31 cellular contexts compared by ENCODE assay signal in the genomic region with DNA sequence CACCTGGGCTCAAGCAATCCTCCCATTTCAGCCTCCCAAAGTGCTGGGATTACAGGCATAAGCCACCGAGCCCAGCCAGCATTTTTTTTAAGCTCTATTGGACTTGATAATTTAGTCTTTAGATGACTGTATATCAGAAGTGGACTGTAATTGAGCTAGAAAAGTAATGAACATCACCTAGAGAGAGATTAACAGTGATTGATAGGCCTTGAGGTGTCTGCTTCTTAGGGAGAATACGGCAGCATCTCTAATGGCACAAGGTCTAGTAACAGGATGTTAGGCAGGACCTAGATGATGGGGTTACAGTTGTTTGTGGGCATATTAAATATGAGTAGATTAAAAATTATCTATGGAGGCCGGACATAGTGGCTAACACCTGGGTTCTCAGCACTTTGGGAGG. TPM values are rescaled to one million over a fixed set of nuclear protein-coding genes. Genes with fewer than 3 reads are reported as not detected.
A peak's percentile ranks its signal among the peaks of the same experiment; 100 is the strongest.
DNase-seq lines count a peak whose midpoint lies in the region; ATAC-seq, FAIRE-seq and TF ChIP-seq lines count a peak whose summit lies in the region.
"Had no signal": no experiment of that assay in that cellular context is flagged by ENCODE, and none has a peak within 500 bp of the region (broad histone marks: within the 10 kb centered on the region; RNA-seq: fewer than 3 reads in every experiment).

No MANE protein-coding gene starts in this region.

- H3K9me3 ChIP-seq in HepG2 (ENCODE audit: low read length) (no peaks in the 10 kb centered on the region), right lobe of liver (no peaks in the 10 kb centered on the region)
- H3K9me3 ChIP-seq: A549, BE2C, Caco-2 had no signal

- no peak overlapping the region for H3K9ac ChIP-seq in HepG2 (ENCODE audit: insufficient read depth, low read depth, low read length)
- H3K9ac ChIP-seq: BLaER1; BLaER1 treated with 17β-estradiol and CSF1 and Interleukin-3, amounts not matched to agents 10 nM and 100 nM had no signal

- H2AFZ ChIP-seq in HepG2 (ENCODE audit: low read length) = no peak overlapping the region

- H3K27me3 ChIP-seq in HepG2 (ENCODE audit: control insufficient read depth in 1 of 2, insufficient read depth in 2 of 2, low read length in 2 of 2) = no peaks in the 10 kb centered on the region
- H3K27me3 ChIP-seq in right lobe of liver = no peaks in the 10 kb centered on the region
- H3K27me3 ChIP-seq: BE2C; BLaER1; BLaER1 treated with 17β-estradiol and CSF1 and Interleukin-3, amounts not matched to agents 10 nM and 100 nM had no signal

- H3K36me3 ChIP-seq in HepG2 (replicated peaks in 1 of 2; ENCODE audit: control insufficient read depth in 1 of 2, insufficient read depth in 2 of 2, low read length in 2 of 2) (no peaks in the 10 kb centered on the region), right lobe of liver (no peaks in the 10 kb centered on the region)
- H3K36me3 ChIP-seq: BE2C; BLaER1; BLaER1 treated with 17β-estradiol and CSF1 and Interleukin-3, amounts not matched to agents 10 nM and 100 nM had no signal

- BruUV-seq in HepG2 (replicated peaks; lab: Mats Ljungman, UMichigan) = no TSS peak

- H3K4me1 ChIP-seq in HepG2 (ENCODE audit: insufficient read depth, low read length) (peaks cover 8% of the 10 kb centered on the region), right lobe of liver (no peaks in the 10 kb centered on the region)
- H3K4me1 ChIP-seq: BE2C, BLaER1, Caco-2 had no signal

- no peak overlapping the region for H3K4me3 ChIP-seq in HepG2 (replicated peaks in 1 of 3; ENCODE audit: insufficient read depth in 1 of 3, low read depth in 2 of 3, low read length in 3 of 3)
- no peak overlapping the region for H3K4me3 ChIP-seq in right lobe of liver
- H3K4me3 ChIP-seq: A549; BLaER1; BLaER1 treated with 17β-estradiol and CSF1 and Interleukin-3, amounts not matched to agents 10 nM and 100 nM had no signal

- TF ChIP-seq CTCF in HepG2 (CRISPR knock-in tag; IDR thresholded peaks at IDR 0.05) = no peak
- TF ChIP-seq CTCF in right lobe of liver (IDR thresholded peaks at IDR 0.05) = no peak

- TF ChIP-seq EP300 in HepG2 (IDR thresholded peaks at IDR 0.05; ENCODE audit: low read depth in 2 of 2, low read length in 2 of 2) (no peak), HepG2 (CRISPR knock-in tag; IDR thresholded peaks at IDR 0.05; ENCODE audit: borderline replicate concordance) (no peak)

- no peaks in the 10 kb centered on the region for H3K79me2 ChIP-seq in HepG2 (ENCODE audit: insufficient read depth, low read length)

- FAIRE-seq in HepG2 (lab: Jason Lieb, UNC) = no peak
- FAIRE-seq: A204.1, A549, D721Med had no signal

- intact Hi-C loops in HepG2 (cut with micrococcal nuclease; ENCODE audit: unreplicated experiment) = no loop called here
- intact Hi-C loops in right lobe of liver (cut with DNase I) = no loop called here

- POLR2A ChIA-PET in HepG2 (lab: Yijun Ruan, JAX) = no interaction called here

- no peak for TF ChIP-seq RAD21 in HepG2 (CRISPR knock-in tag; IDR thresholded peaks at IDR 0.05)

- CTCF ChIA-PET in HepG2 (lab: Yijun Ruan, JAX; ENCODE audit: low intra/inter-chr PET ratio, low total read pairs) = no interaction called here

- no peak overlapping the region for H3K27ac ChIP-seq in HepG2 (ENCODE audit: extremely low read length, insufficient read depth, low read length)
- no peak overlapping the region for H3K27ac ChIP-seq in right lobe of liver
- H3K27ac ChIP-seq: 22Rv1; A549; BLaER1; BLaER1 treated with 17β-estradiol and CSF1 and Interleukin-3, amounts not matched to agents 10 nM and 100 nM; C4-2B had no signal

- TF ChIP-seq POLR2A in HepG2 (IDR thresholded peaks at IDR 0.05; ENCODE audit: insufficient read depth in 1 of 2, low read depth in 2 of 2, low read length in 2 of 2) = no peak
- TF ChIP-seq POLR2A in right lobe of liver (IDR thresholded peaks at IDR 0.05) = no peak

- H3K4me2 ChIP-seq in HepG2 (ENCODE audit: low read depth, low read length) = no peak overlapping the region
- H3K4me2 ChIP-seq: A549; BLaER1; BLaER1 treated with 17β-estradiol and CSF1 and Interleukin-3, amounts not matched to agents 10 nM and 100 nM had no signal

- DNase-seq in NCI-H82 (lab: John Stamatoyannopoulos, UW) = peak; percentile 36
- DNase-seq in NCI-H82 treated with DMSO at 0.1 percent for 48 hours (lab: John Stamatoyannopoulos, UW; ENCODE audit: unreplicated experiment) = no peak
- DNase-seq in HepG2 (ENCODE audit: low spot score) = no peak
- no peak for DNase-seq in right lobe of liver
- DNase-seq: 8988T; ACHN; AML-193; BE2C; C1 segment of cervical spinal cord; Caco-2; Calu3; CD4-positive, alpha-beta memory T cell; CD4-positive, alpha-beta T cell; CD4-positive, CD25-positive, alpha-beta regulatory T cell; CD8-positive, alpha-beta memory T cell; CD8-positive, alpha-beta T cell; COR-L47; DMS 273 treated with DMSO at 0.1 percent for 48 hours; DMS153; DMS53; DMS79; DMS79 treated with DMSO at 0.1 percent for 48 hours; DND-41; EL had no signal

- in situ Hi-C loops in HepG2 (cut with HindIII; ENCODE audit: extremely low pct_ligation_motif_present, low pct_unique_long_range_greater_than_20kb) = loop anchor here (25.0 kb wide), 2 partner anchors 564 to 664 kb away; no protein-coding TSS in a partner anchor

- H4K20me1 ChIP-seq in HepG2 (ENCODE audit: insufficient read depth, low read length) = no peaks in the 10 kb centered on the region
- H4K20me1 ChIP-seq: BLaER1; BLaER1 treated with 17β-estradiol and CSF1 and Interleukin-3, amounts not matched to agents 10 nM and 100 nM had no signal

- ATAC-seq in HepG2 (no peak), right lobe of liver (no peak)
- ATAC-seq: A549; CD8-positive, alpha-beta T cell had no signal

- 24% methylated on average over 3 of the region's 3 CpGs for WGBS in HepG2 (ENCODE audit: low lambda C conversion rate)
- 85% methylated on average over 3 of the region's 3 CpGs for WGBS in right lobe of liver (ENCODE audit: insufficient coverage, low coverage, low lambda C conversion rate, missing lambda C conversion rate)

TF ChIP-seq in HepG2, 621 proteins besides CTCF, POLR2A, EP300 and RAD21 (continues in another document):
- peak; percentile 97 for TF ChIP-seq GZF1 (CRISPR knock-in tag; IDR thresholded peaks at IDR 0.05)
- TF ChIP-seq FLYWCH1 (CRISPR knock-in tag; IDR thresholded peaks at IDR 0.05) = no peak
- no peak for TF ChIP-seq ZBTB42 (CRISPR knock-in tag; IDR thresholded peaks at IDR 0.05)

RNA-seq across cellular contexts. Expression of a gene that starts 17.7 kb away (rescaled TPM):
- total RNA-seq in HepG2 (2016; rRNA removed; fragmentation: Illumina TruSeq; extraction: Trizol) = 56.4 and 83.2 TPM in 2 replicates
- total RNA-seq in HepG2 (2016; cell fraction: cytosol; rRNA removed; fragmentation: Illumina TruSeq; extraction: Trizol; ENCODE audit: low read depth) = 10.2 and 10.6 TPM in 2 replicates
- 53.9 and 81.0 TPM in 2 replicates for total RNA-seq in HepG2 (2016; cell fraction: insoluble cytoplasmic fraction; rRNA removed; fragmentation: Illumina TruSeq; extraction: Trizol)
- 15.1 and 16.2 TPM in 2 replicates for total RNA-seq in HepG2 (2016; cell fraction: membrane; rRNA removed; fragmentation: Illumina TruSeq; extraction: Trizol)
- 99.0 and 108 TPM in 2 replicates for total RNA-seq in HepG2 (2016; cell fraction: nucleus; rRNA removed; fragmentation: Illumina TruSeq; extraction: Trizol)
- 26.7 and 35.8 TPM in 2 replicates for polyA plus RNA-seq in HepG2 (2011; rRNA removed)
- 23.2 and 25.7 TPM in 2 replicates for polyA plus RNA-seq in HepG2 (2011; cell fraction: cytosol; rRNA removed)
- 23.0 and 23.4 TPM in 2 replicates for polyA plus RNA-seq in HepG2 (2011; cell fraction: nucleus; rRNA removed)
- polyA plus RNA-seq in HepG2 (2012) = 32.1 and 43.1 TPM in 2 replicates
- 2.6 and 3.3 TPM in 2 replicates for polyA plus RNA-seq in HepG2 (2016; cell fraction: cytosol; fragmentation: Illumina TruSeq; extraction: Trizol; ENCODE audit: low read depth)
- polyA plus RNA-seq in HepG2 (2016; cell fraction: insoluble cytoplasmic fraction; fragmentation: Illumina TruSeq; extraction: Trizol; ENCODE audit: low read depth) = 25.9 and 30.7 TPM in 2 replicates
- 4.8 and 6.9 TPM in 2 replicates for polyA plus RNA-seq in HepG2 (2016; cell fraction: membrane; fragmentation: Illumina TruSeq; extraction: Trizol; ENCODE audit: low read depth)
- polyA plus RNA-seq in HepG2 (2016; cell fraction: nucleus; fragmentation: Illumina TruSeq; extraction: Trizol; ENCODE audit: insufficient read depth, low read depth) = 80.4 and 80.6 TPM in 2 replicates
- polyA minus RNA-seq in HepG2 (2011; rRNA and poly(A)+ RNA removed; ENCODE audit: low replicate concordance) = 24.8 and 73.9 TPM in 2 replicates
- polyA minus RNA-seq in HepG2 (2011; cell fraction: cytosol; rRNA and poly(A)+ RNA removed) = 59.4 and 63.1 TPM in 2 replicates
- 73.8 and 83.4 TPM in 2 replicates for polyA minus RNA-seq in HepG2 (2011; cell fraction: nucleus; rRNA and poly(A)+ RNA removed)
- total RNA-seq in right lobe of liver = 10 to 100 TPM; 31.4 to 96.5 (median 41.4) TPM

RNA-seq across cellular contexts. Expression of a gene that starts 45.4 kb away (rescaled TPM):
- total RNA-seq in HepG2 (2016; rRNA removed; fragmentation: Illumina TruSeq; extraction: Trizol) (11.1 and 14.5 TPM in 2 replicates), right lobe of liver (10 to 100 TPM in 2 of 6 experiments, 1 to 10 TPM in 4; 5.0 to 11.5 (median 9.1) TPM)
- total RNA-seq in HepG2 (2016; cell fraction: cytosol; rRNA removed; fragmentation: Illumina TruSeq; extraction: Trizol; ENCODE audit: low read depth) = 4.8 and 5.0 TPM in 2 replicates
- 9.6 and 12.8 TPM in 2 replicates for total RNA-seq in HepG2 (2016; cell fraction: insoluble cytoplasmic fraction; rRNA removed; fragmentation: Illumina TruSeq; extraction: Trizol)
- total RNA-seq in HepG2 (2016; cell fraction: membrane; rRNA removed; fragmentation: Illumina TruSeq; extraction: Trizol) = 9.9 and 10.8 TPM in 2 replicates
- total RNA-seq in HepG2 (2016; cell fraction: nucleus; rRNA removed; fragmentation: Illumina TruSeq; extraction: Trizol) = 9.9 and 12.6 TPM in 2 replicates
- 16.3 and 18.6 TPM in 2 replicates for polyA plus RNA-seq in HepG2 (2011; rRNA removed)
- polyA plus RNA-seq in HepG2 (2011; cell fraction: cytosol; rRNA removed) = 5.3 and 5.8 TPM in 2 replicates
- 20.4 and 27.2 TPM in 2 replicates for polyA plus RNA-seq in HepG2 (2011; cell fraction: nucleus; rRNA removed)
- polyA plus RNA-seq in HepG2 (2012) = 14.8 and 16.7 TPM in 2 replicates
- 2.2 and 2.7 TPM in 2 replicates for polyA plus RNA-seq in HepG2 (2016; cell fraction: cytosol; fragmentation: Illumina TruSeq; extraction: Trizol; ENCODE audit: low read depth)
- 22.5 and 29.3 TPM in 2 replicates for polyA plus RNA-seq in HepG2 (2016; cell fraction: insoluble cytoplasmic fraction; fragmentation: Illumina TruSeq; extraction: Trizol; ENCODE audit: low read depth)
- polyA plus RNA-seq in HepG2 (2016; cell fraction: membrane; fragmentation: Illumina TruSeq; extraction: Trizol; ENCODE audit: low read depth) = 7.3 and 8.9 TPM in 2 replicates
- 20.0 and 21.0 TPM in 2 replicates for polyA plus RNA-seq in HepG2 (2016; cell fraction: nucleus; fragmentation: Illumina TruSeq; extraction: Trizol; ENCODE audit: insufficient read depth, low read depth)
- 28.1 and 54.4 TPM in 2 replicates for polyA minus RNA-seq in HepG2 (2011; rRNA and poly(A)+ RNA removed; ENCODE audit: low replicate concordance)
- 11.8 and 13.8 TPM in 2 replicates for polyA minus RNA-seq in HepG2 (2011; cell fraction: cytosol; rRNA and poly(A)+ RNA removed)
- polyA minus RNA-seq in HepG2 (2011; cell fraction: nucleus; rRNA and poly(A)+ RNA removed) = 16.5 and 19.1 TPM in 2 replicates
